In genomic region chr1:119075614-119076013, GRCh38 we compare ENCODE assay signal across 23 cellular contexts.
A peak's percentile ranks its signal among the peaks of the same experiment; 100 is the strongest.
DNase-seq lines count a peak whose midpoint lies in the region; ATAC-seq and TF ChIP-seq lines count a peak whose summit lies in the region.
"Had no signal": no experiment of that assay in that cellular context is flagged by ENCODE, and none has a peak within 500 bp of the region (broad histone marks: within the 10 kb centered on the region; RNA-seq: fewer than 3 reads in every experiment).

No MANE protein-coding gene starts in this region.

- no peak overlapping the region for H3K4me3 ChIP-seq in sigmoid colon
- H3K4me3 ChIP-seq: adrenal gland, vagina had no signal

- H3K36me3 ChIP-seq in sigmoid colon: no peaks in the 10 kb centered on the region
- H3K36me3 ChIP-seq: adrenal gland, neutrophil, vagina had no signal

- no peak overlapping the region for H3K27ac ChIP-seq in sigmoid colon
- H3K27ac ChIP-seq: HL-60, neutrophil, vagina had no signal

- peaks cover 6% of the 10 kb centered on the region for H3K36me3 Mint-ChIP-seq in HFFc6 (ENCODE audit: low read depth)
- peaks cover 2% of the 10 kb centered on the region for H3K36me3 Mint-ChIP-seq in activated CD4-positive, alpha-beta T cell treated with anti-CD3 and anti-CD28 coated beads, Interleukin-2, amount 10 ng/mL, durations not matched to agents 24 days and 14 days (ENCODE audit: low read depth)

- H3K4me1 Mint-ChIP-seq in HFFc6 (ENCODE audit: low read depth): peaks cover 26% of the 10 kb centered on the region
- H3K4me1 Mint-ChIP-seq in stimulated activated naive CD8-positive, alpha-beta T cell treated with anti-CD3 and anti-CD28 coated beads, Interleukin-15, amount 100 ng/mL, for 72 hours: no peaks in the 10 kb centered on the region
- no peaks in the 10 kb centered on the region for H3K4me1 Mint-ChIP-seq in activated CD4-positive, alpha-beta T cell treated with anti-CD3 and anti-CD28 coated beads, Interleukin-2, amount 10 ng/mL, durations not matched to agents 24 days and 14 days
- H3K4me1 Mint-ChIP-seq: T-helper 17 cell had no signal

- DNase-seq in AG08395 (ENCODE audit: low spot score): peak; percentile 85
- DNase-seq in HFFc6: peak; percentile 61
- DNase-seq in astrocyte of the hippocampus (ENCODE audit: low read depth, low spot score): peak; percentile 42
- no peak for DNase-seq in left ventricle myocardium superior
- no peak for DNase-seq in stimulated activated naive CD8-positive, alpha-beta T cell treated with anti-CD3 and anti-CD28 coated beads, Interleukin-15, amount 100 ng/mL, for 72 hours
- DNase-seq in sigmoid colon: no peak
- no peak for DNase-seq in activated CD4-positive, alpha-beta T cell treated with anti-CD3 and anti-CD28 coated beads, Interleukin-2, amount 10 ng/mL, durations not matched to agents 24 days and 14 days
- DNase-seq: activated CD4-positive, alpha-beta T cell treated with anti-CD3 and anti-CD28 coated beads for 48 hours; activated T-cell treated with anti-CD3 and anti-CD28 coated beads, Interleukin-2, amount 50 U/mL, for 24 hours; DMS 273 treated with DMSO at 0.1 percent for 48 hours; Kasumi-1; NCI-H2029 treated with DMSO at 0.1 percent for 48 hours; NCI-H774; RPMI8226; small intestine; stimulated activated naive CD4-positive, alpha-beta T cell; T-helper 17 cell had no signal

- TF ChIP-seq POLR2A in sigmoid colon (IDR thresholded peaks at IDR 0.05): no peak

- no peaks in the 10 kb centered on the region; the same call in 1 of the 2 replicates for H3K27me3 Mint-ChIP-seq in HFFc6 (ENCODE audit: insufficient read depth)
- no peaks in the 10 kb centered on the region for H3K27me3 Mint-ChIP-seq in stimulated activated naive CD8-positive, alpha-beta T cell treated with anti-CD3 and anti-CD28 coated beads, Interleukin-15, amount 100 ng/mL, for 72 hours
- no peaks in the 10 kb centered on the region for H3K27me3 Mint-ChIP-seq in activated CD4-positive, alpha-beta T cell treated with anti-CD3 and anti-CD28 coated beads, Interleukin-2, amount 10 ng/mL, durations not matched to agents 24 days and 14 days
- H3K27me3 Mint-ChIP-seq: activated T-cell treated with anti-CD3 and anti-CD28 coated beads, Interleukin-2, amount 50 U/mL, for 24 hours; T-helper 17 cell had no signal

- H3K9me3 ChIP-seq in sigmoid colon: no peaks in the 10 kb centered on the region
- H3K9me3 ChIP-seq: adrenal gland, neutrophil, vagina had no signal

- H3K27me3 ChIP-seq in sigmoid colon: no peaks in the 10 kb centered on the region
- H3K27me3 ChIP-seq: adrenal gland, neutrophil, vagina had no signal

- intact Hi-C loops in left ventricle myocardium superior (cut with micrococcal nuclease): no loop called here
- intact Hi-C loops in sigmoid colon (cut with DNase I): no loop called here
- intact Hi-C loops in activated CD4-positive, alpha-beta T cell treated with anti-CD3 and anti-CD28 coated beads, Interleukin-2, amount 10 ng/mL, durations not matched to agents 24 days and 14 days (cut with micrococcal nuclease): no loop called here

- H3K27ac Mint-ChIP-seq in HFFc6: peak overlapping the region; percentile 44; the same call in 1 of the 2 replicates
- no peak overlapping the region for H3K27ac Mint-ChIP-seq in stimulated activated naive CD8-positive, alpha-beta T cell treated with anti-CD3 and anti-CD28 coated beads, Interleukin-15, amount 100 ng/mL, for 72 hours
- H3K27ac Mint-ChIP-seq in activated CD4-positive, alpha-beta T cell treated with anti-CD3 and anti-CD28 coated beads, Interleukin-2, amount 10 ng/mL, durations not matched to agents 24 days and 14 days: no peak overlapping the region
- H3K27ac Mint-ChIP-seq: activated T-cell treated with anti-CD3 and anti-CD28 coated beads, Interleukin-2, amount 50 U/mL, for 24 hours; mesothelial cell of epicardium; T-helper 17 cell had no signal

- no peaks in the 10 kb centered on the region for H3K9me3 Mint-ChIP-seq in HFFc6
- H3K9me3 Mint-ChIP-seq in stimulated activated naive CD8-positive, alpha-beta T cell treated with anti-CD3 and anti-CD28 coated beads, Interleukin-15, amount 100 ng/mL, for 72 hours: peaks cover 5 to 22% of the 10 kb centered on the region in 2 donors
- H3K9me3 Mint-ChIP-seq in activated CD4-positive, alpha-beta T cell treated with anti-CD3 and anti-CD28 coated beads, Interleukin-2, amount 10 ng/mL, durations not matched to agents 24 days and 14 days: peaks cover 4% of the 10 kb centered on the region

- no peak overlapping the region for H3K4me3 Mint-ChIP-seq in HFFc6
- no peak overlapping the region for H3K4me3 Mint-ChIP-seq in stimulated activated naive CD8-positive, alpha-beta T cell treated with anti-CD3 and anti-CD28 coated beads, Interleukin-15, amount 100 ng/mL, for 72 hours
- no peak overlapping the region for H3K4me3 Mint-ChIP-seq in activated CD4-positive, alpha-beta T cell treated with anti-CD3 and anti-CD28 coated beads, Interleukin-2, amount 10 ng/mL, durations not matched to agents 24 days and 14 days
- H3K4me3 Mint-ChIP-seq: activated T-cell treated with anti-CD3 and anti-CD28 coated beads, Interleukin-2, amount 50 U/mL, for 24 hours; mesothelial cell of epicardium; T-helper 17 cell had no signal

- H3K4me1 ChIP-seq in sigmoid colon: peaks cover 0 to 10% (median 8%) of the 10 kb centered on the region in 4 donors

- TF ChIP-seq CTCF in HFFc6 (IDR thresholded peaks at IDR 0.05) (no peak), sigmoid colon (IDR thresholded peaks at IDR 0.05) (no peak)

- 80 to 93% methylated on average over 1 of the region's 1 CpG for WGBS in sigmoid colon, 2 donors

- ATAC-seq in left ventricle myocardium superior (peak; percentile 71), GM21390 (IDR thresholded peaks at IDR 0.05; ENCODE audit: unreplicated experiment) (no peak)
- ATAC-seq in stimulated activated naive CD8-positive, alpha-beta T cell treated with anti-CD3 and anti-CD28 coated beads, Interleukin-15, amount 100 ng/mL, for 72 hours: no peak
- ATAC-seq: T-helper 17 cell had no signal

- no peak for TF ChIP-seq EP300 in sigmoid colon (IDR thresholded peaks at IDR 0.05)

Comparison
In these comparisons a context has a peak if more than half of its experiments do, and no peak if none do; other contexts are left out.
1. DNase-seq: peak in AG08395 (single experiment), HFFc6 (single experiment) and astrocyte of the hippocampus (single experiment); none in left ventricle myocardium superior (single experiment), stimulated activated naive CD8-positive, alpha-beta T cell treated with anti-CD3 and anti-CD28 coated beads, Interleukin-15, amount 100 ng/mL, for 72 hours (0 of 2), sigmoid colon (single experiment) and activated CD4-positive, alpha-beta T cell treated with anti-CD3 and anti-CD28 coated beads, Interleukin-2, amount 10 ng/mL, durations not matched to agents 24 days and 14 days (single experiment).